In genomic region chr4:77697860-77698599, GRCh38 we compare ENCODE assay signal across 1 cellular context.
TF ChIP-seq lines count a peak whose summit lies in the region.

No MANE protein-coding gene starts in this region.

TF ChIP-seq in H1, 55 proteins besides CTCF, POLR2A, EP300 and RAD21 (continued from another document):
- TF ChIP-seq CHD7 (IDR thresholded peaks at IDR 0.05; ENCODE audit: insufficient replicate concordance, low read length) (no peak), NRF1 (IDR thresholded peaks at IDR 0.05; ENCODE audit: low read depth, low read length) (no peak), CTBP2 (IDR thresholded peaks at IDR 0.05; ENCODE audit: borderline replicate concordance, insufficient read depth, insufficient read length, low read length) (no peak), HDAC2 (IDR thresholded peaks at IDR 0.05; ENCODE audit: borderline replicate concordance in 1 of 2, low read depth in 2 of 2, low read length in 2 of 2) (no peak), SAP30 (IDR thresholded peaks at IDR 0.05; ENCODE audit: insufficient read depth, insufficient replicate concordance, low read length) (no peak), ATF3 (IDR thresholded peaks at IDR 0.05; ENCODE audit: insufficient read depth, low read depth, low read length) (no peak), BRCA1 (IDR thresholded peaks at IDR 0.05; ENCODE audit: low read depth, low read length) (no peak), TAF7 (optimal IDR thresholded peaks at IDR 0.05; ENCODE audit: borderline replicate concordance, low read depth, low read length) (no peak), SP4 (IDR thresholded peaks at IDR 0.05; ENCODE audit: low read length) (no peak), POU5F1 (IDR thresholded peaks at IDR 0.05; ENCODE audit: low read depth, low read length) (no peak), JUN (IDR thresholded peaks at IDR 0.05; ENCODE audit: low read depth, low read length) (no peak), SIRT6 (IDR thresholded peaks at IDR 0.05; ENCODE audit: low read length) (no peak), GTF2F1 (IDR thresholded peaks at IDR 0.05; ENCODE audit: borderline replicate concordance, low read depth, low read length) (no peak), KDM4A (IDR thresholded peaks at IDR 0.05; ENCODE audit: low read depth, low read length, severe bottlenecking) (no peak), JUND (IDR thresholded peaks at IDR 0.05; ENCODE audit: low read length) (no peak), TCF12 (IDR thresholded peaks at IDR 0.05; ENCODE audit: low read depth, low read length) (no peak), ASH2L (IDR thresholded peaks at IDR 0.05; ENCODE audit: low read length) (no peak), SUZ12 (IDR thresholded peaks at IDR 0.05; ENCODE audit: low read length) (no peak), KDM5A (IDR thresholded peaks at IDR 0.05; ENCODE audit: low read length) (no peak)
TF ChIP-seq in H1: peak in this region for 0.
